1 cellular context compared by ENCODE assay signal in genomic region chr20:32437391-32438074, GRCh38.
TF ChIP-seq lines count a peak whose summit lies in the region.

No MANE protein-coding gene starts in this region.

TF ChIP-seq in HepG2, 621 proteins besides CTCF, POLR2A, EP300 and RAD21 (continued from another document and continues in another):
- TF ChIP-seq, protein P1, sequence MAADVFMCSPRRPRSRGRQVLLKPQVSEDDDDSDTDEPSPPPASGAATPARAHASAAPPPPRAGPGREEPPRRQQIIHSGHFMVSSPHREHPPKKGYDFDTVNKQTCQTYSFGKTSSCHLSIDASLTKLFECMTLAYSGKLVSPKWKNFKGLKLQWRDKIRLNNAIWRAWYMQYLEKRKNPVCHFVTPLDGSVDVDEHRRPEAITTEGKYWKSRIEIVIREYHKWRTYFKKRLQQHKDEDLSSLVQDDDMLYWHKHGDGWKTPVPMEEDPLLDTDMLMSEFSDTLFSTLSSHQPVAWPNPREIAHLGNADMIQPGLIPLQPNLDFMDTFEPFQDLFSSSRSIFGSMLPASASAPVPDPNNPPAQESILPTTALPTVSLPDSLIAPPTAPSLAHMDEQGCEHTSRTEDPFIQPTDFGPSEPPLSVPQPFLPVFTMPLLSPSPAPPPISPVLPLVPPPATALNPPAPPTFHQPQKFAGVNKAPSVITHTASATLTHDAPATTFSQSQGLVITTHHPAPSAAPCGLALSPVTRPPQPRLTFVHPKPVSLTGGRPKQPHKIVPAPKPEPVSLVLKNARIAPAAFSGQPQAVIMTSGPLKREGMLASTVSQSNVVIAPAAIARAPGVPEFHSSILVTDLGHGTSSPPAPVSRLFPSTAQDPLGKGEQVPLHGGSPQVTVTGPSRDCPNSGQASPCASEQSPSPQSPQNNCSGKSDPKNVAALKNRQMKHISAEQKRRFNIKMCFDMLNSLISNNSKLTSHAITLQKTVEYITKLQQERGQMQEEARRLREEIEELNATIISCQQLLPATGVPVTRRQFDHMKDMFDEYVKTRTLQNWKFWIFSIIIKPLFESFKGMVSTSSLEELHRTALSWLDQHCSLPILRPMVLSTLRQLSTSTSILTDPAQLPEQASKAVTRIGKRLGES (CRISPR knock-in tag; IDR thresholded peaks at IDR 0.05; ENCODE audit: borderline replicate concordance) = no peak
- peak; percentile 69 for TF ChIP-seq HNF4A (CRISPR knock-in tag; IDR thresholded peaks at IDR 0.05)
- TF ChIP-seq ZC3H13 (CRISPR knock-in tag; IDR thresholded peaks at IDR 0.05) = peak; percentile 21; the same call in 1 of the 2 replicates
- peak; percentile 99 for TF ChIP-seq RBM22 (optimal IDR thresholded peaks at IDR 0.05; ENCODE audit: low read length)
- no peak for TF ChIP-seq KAT2B (IDR thresholded peaks at IDR 0.05; ENCODE audit: borderline replicate concordance, low read depth, low read length)
- TF ChIP-seq, protein P2, sequence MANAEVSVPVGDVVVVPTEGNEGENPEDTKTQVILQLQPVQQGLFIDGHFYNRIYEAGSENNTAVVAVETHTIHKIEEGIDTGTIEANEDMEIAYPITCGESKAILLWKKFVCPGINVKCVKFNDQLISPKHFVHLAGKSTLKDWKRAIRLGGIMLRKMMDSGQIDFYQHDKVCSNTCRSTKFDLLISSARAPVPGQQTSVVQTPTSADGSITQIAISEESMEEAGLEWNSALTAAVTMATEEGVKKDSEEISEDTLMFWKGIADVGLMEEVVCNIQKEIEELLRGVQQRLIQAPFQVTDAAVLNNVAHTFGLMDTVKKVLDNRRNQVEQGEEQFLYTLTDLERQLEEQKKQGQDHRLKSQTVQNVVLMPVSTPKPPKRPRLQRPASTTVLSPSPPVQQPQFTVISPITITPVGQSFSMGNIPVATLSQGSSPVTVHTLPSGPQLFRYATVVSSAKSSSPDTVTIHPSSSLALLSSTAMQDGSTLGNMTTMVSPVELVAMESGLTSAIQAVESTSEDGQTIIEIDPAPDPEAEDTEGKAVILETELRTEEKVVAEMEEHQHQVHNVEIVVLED (CRISPR knock-in tag; IDR thresholded peaks at IDR 0.05; ENCODE audit: borderline replicate concordance) = no peak
- no peak for TF ChIP-seq ZNF121 (CRISPR knock-in tag; IDR thresholded peaks at IDR 0.05)
- peak; percentile 79 for TF ChIP-seq RARA (CRISPR knock-in tag; IDR thresholded peaks at IDR 0.05)
- TF ChIP-seq NR2F6 (IDR thresholded peaks at IDR 0.05) = peak; percentile 100
- peak; percentile 100 for TF ChIP-seq NR2F6 (CRISPR knock-in tag; IDR thresholded peaks at IDR 0.05)
- no peak for TF ChIP-seq RFX3 (CRISPR knock-in tag; IDR thresholded peaks at IDR 0.05)
- TF ChIP-seq FOSL1 (CRISPR knock-in tag; IDR thresholded peaks at IDR 0.05; ENCODE audit: borderline replicate concordance) = peak; percentile 78; the same call in 1 of the 2 replicates
- no peak for TF ChIP-seq DNMT3B (CRISPR knock-in tag; conservative IDR thresholded peaks at IDR 0.05)
- TF ChIP-seq KDM5B (CRISPR knock-in tag; IDR thresholded peaks at IDR 0.05; ENCODE audit: borderline replicate concordance) = 0 out of 2 replicates have a peak, but pooled peaks have one; percentile 31
- TF ChIP-seq NR0B2 (CRISPR knock-in tag; IDR thresholded peaks at IDR 0.05) = 0 out of 2 replicates have a peak, but pooled peaks have one; percentile 60
- TF ChIP-seq ZMYM3 (CRISPR knock-in tag; IDR thresholded peaks at IDR 0.05) = 0 out of 2 replicates have a peak, but pooled peaks have one; percentile 35
- TF ChIP-seq ZNF781 (CRISPR knock-in tag; IDR thresholded peaks at IDR 0.05; ENCODE audit: borderline replicate concordance, not compliant biosample characterization) = peak; percentile 31
- no peak for TF ChIP-seq ZNF260 (CRISPR knock-in tag; IDR thresholded peaks at IDR 0.05; ENCODE audit: borderline replicate concordance, low read depth)
- TF ChIP-seq ASH2L (IDR thresholded peaks at IDR 0.05; ENCODE audit: insufficient read length, low read depth, low read length) = peak; percentile 66
- peak; percentile 23; the same call in 1 of the 2 replicates for TF ChIP-seq PHF21A (CRISPR knock-in tag; IDR thresholded peaks at IDR 0.05)
- peak; percentile 58; the same call in 1 of the 2 replicates for TF ChIP-seq HOXA3 (CRISPR knock-in tag; IDR thresholded peaks at IDR 0.05)
- peak; percentile 41; the same call in 1 of the 2 replicates for TF ChIP-seq KDM4B (CRISPR knock-in tag; IDR thresholded peaks at IDR 0.05)
- TF ChIP-seq, protein P3, sequence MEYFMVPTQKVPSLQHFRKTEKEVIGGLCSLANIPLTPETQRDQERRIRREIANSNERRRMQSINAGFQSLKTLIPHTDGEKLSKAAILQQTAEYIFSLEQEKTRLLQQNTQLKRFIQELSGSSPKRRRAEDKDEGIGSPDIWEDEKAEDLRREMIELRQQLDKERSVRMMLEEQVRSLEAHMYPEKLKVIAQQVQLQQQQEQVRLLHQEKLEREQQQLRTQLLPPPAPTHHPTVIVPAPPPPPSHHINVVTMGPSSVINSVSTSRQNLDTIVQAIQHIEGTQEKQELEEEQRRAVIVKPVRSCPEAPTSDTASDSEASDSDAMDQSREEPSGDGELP (IDR thresholded peaks at IDR 0.05; ENCODE audit: borderline replicate concordance, low read depth) = peak; percentile 64; the same call in 1 of the 2 replicates
- TF ChIP-seq ZBTB33 (CRISPR knock-in tag; IDR thresholded peaks at IDR 0.05) = peak; percentile 68
- peak; percentile 78; the same call in 1 of the 2 replicates for TF ChIP-seq ZC3H4 (CRISPR knock-in tag; IDR thresholded peaks at IDR 0.05; ENCODE audit: borderline replicate concordance)
- no peak for TF ChIP-seq SP1 (IDR thresholded peaks at IDR 0.05)
- peak; percentile 40; the same call in 1 of the 2 replicates for TF ChIP-seq SP1 (CRISPR knock-in tag; IDR thresholded peaks at IDR 0.05)
- no peak for TF ChIP-seq ZNF569 (CRISPR knock-in tag; IDR thresholded peaks at IDR 0.05; ENCODE audit: borderline replicate concordance)
- 0 out of 2 replicates have a peak, but pooled peaks have one; percentile 36 for TF ChIP-seq ZNF136 (CRISPR knock-in tag; IDR thresholded peaks at IDR 0.05; ENCODE audit: low read depth)
- TF ChIP-seq STAT5B (CRISPR knock-in tag; IDR thresholded peaks at IDR 0.05) = no peak
- TF ChIP-seq BRCA1 (CRISPR knock-in tag; IDR thresholded peaks at IDR 0.05) = 0 out of 2 replicates have a peak, but pooled peaks have one; percentile 52
- no peak for TF ChIP-seq ZNF232 (CRISPR knock-in tag; IDR thresholded peaks at IDR 0.05; ENCODE audit: borderline replicate concordance)
- peak; percentile 30; the same call in 1 of the 2 replicates for TF ChIP-seq SOX5 (CRISPR knock-in tag; IDR thresholded peaks at IDR 0.05; ENCODE audit: borderline replicate concordance)
- peak; percentile 39; the same call in 1 of the 2 replicates for TF ChIP-seq MAZ (IDR thresholded peaks at IDR 0.05; ENCODE audit: borderline replicate concordance, low read depth, low read length)
- TF ChIP-seq MAZ (CRISPR knock-in tag; IDR thresholded peaks at IDR 0.05; ENCODE audit: low read depth) = no peak
- TF ChIP-seq, protein P4, sequence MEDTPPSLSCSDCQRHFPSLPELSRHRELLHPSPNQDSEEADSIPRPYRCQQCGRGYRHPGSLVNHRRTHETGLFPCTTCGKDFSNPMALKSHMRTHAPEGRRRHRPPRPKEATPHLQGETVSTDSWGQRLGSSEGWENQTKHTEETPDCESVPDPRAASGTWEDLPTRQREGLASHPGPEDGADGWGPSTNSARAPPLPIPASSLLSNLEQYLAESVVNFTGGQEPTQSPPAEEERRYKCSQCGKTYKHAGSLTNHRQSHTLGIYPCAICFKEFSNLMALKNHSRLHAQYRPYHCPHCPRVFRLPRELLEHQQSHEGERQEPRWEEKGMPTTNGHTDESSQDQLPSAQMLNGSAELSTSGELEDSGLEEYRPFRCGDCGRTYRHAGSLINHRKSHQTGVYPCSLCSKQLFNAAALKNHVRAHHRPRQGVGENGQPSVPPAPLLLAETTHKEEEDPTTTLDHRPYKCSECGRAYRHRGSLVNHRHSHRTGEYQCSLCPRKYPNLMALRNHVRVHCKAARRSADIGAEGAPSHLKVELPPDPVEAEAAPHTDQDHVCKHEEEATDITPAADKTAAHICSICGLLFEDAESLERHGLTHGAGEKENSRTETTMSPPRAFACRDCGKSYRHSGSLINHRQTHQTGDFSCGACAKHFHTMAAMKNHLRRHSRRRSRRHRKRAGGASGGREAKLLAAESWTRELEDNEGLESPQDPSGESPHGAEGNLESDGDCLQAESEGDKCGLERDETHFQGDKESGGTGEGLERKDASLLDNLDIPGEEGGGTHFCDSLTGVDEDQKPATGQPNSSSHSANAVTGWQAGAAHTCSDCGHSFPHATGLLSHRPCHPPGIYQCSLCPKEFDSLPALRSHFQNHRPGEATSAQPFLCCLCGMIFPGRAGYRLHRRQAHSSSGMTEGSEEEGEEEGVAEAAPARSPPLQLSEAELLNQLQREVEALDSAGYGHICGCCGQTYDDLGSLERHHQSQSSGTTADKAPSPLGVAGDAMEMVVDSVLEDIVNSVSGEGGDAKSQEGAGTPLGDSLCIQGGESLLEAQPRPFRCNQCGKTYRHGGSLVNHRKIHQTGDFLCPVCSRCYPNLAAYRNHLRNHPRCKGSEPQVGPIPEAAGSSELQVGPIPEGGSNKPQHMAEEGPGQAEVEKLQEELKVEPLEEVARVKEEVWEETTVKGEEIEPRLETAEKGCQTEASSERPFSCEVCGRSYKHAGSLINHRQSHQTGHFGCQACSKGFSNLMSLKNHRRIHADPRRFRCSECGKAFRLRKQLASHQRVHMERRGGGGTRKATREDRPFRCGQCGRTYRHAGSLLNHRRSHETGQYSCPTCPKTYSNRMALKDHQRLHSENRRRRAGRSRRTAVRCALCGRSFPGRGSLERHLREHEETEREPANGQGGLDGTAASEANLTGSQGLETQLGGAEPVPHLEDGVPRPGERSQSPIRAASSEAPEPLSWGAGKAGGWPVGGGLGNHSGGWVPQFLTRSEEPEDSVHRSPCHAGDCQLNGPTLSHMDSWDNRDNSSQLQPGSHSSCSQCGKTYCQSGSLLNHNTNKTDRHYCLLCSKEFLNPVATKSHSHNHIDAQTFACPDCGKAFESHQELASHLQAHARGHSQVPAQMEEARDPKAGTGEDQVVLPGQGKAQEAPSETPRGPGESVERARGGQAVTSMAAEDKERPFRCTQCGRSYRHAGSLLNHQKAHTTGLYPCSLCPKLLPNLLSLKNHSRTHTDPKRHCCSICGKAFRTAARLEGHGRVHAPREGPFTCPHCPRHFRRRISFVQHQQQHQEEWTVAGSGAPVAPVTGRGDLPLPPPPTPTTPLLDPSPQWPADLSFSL (CRISPR knock-in tag; IDR thresholded peaks at IDR 0.05) = no peak
- 0 out of 2 replicates have a peak, but pooled peaks have one; percentile 10 for TF ChIP-seq HNRNPL (IDR thresholded peaks at IDR 0.05; ENCODE audit: low read depth, low read length)
- TF ChIP-seq REPIN1 (CRISPR knock-in tag; IDR thresholded peaks at IDR 0.05; ENCODE audit: borderline replicate concordance, low read depth) = no peak
- peak; percentile 50; the same call in 1 of the 2 replicates for TF ChIP-seq KDM2A (CRISPR knock-in tag; IDR thresholded peaks at IDR 0.05; ENCODE audit: borderline replicate concordance, low read depth)
- peak; percentile 26; the same call in 1 of the 2 replicates for TF ChIP-seq HDAC1 (CRISPR knock-in tag; IDR thresholded peaks at IDR 0.05)
- no peak for TF ChIP-seq LCORL (IDR thresholded peaks at IDR 0.05)
- peak; percentile 79; the same call in 1 of the 2 replicates for TF ChIP-seq LCORL (CRISPR knock-in tag; IDR thresholded peaks at IDR 0.05)
- 0 out of 2 replicates have a peak, but pooled peaks have one; percentile 37 for TF ChIP-seq BHLHE40 (IDR thresholded peaks at IDR 0.05; ENCODE audit: low read length)
- TF ChIP-seq ZNF20 (CRISPR knock-in tag; IDR thresholded peaks at IDR 0.05) = no peak
- 0 out of 2 replicates have a peak, but pooled peaks have one; percentile 29 for TF ChIP-seq POGK (CRISPR knock-in tag; conservative IDR thresholded peaks at IDR 0.05)
- no peak for TF ChIP-seq ZNF670 (CRISPR knock-in tag; IDR thresholded peaks at IDR 0.05; ENCODE audit: borderline replicate concordance)
- TF ChIP-seq MYNN (CRISPR knock-in tag; IDR thresholded peaks at IDR 0.05; ENCODE audit: low read depth) = peak; percentile 75; the same call in 1 of the 2 replicates
- TF ChIP-seq KDM1A (CRISPR knock-in tag; IDR thresholded peaks at IDR 0.05) = 0 out of 2 replicates have a peak, but pooled peaks have one; percentile 51
- TF ChIP-seq ZNF563 (CRISPR knock-in tag; IDR thresholded peaks at IDR 0.05) = 0 out of 2 replicates have a peak, but pooled peaks have one; percentile 24
- TF ChIP-seq, protein P5, sequence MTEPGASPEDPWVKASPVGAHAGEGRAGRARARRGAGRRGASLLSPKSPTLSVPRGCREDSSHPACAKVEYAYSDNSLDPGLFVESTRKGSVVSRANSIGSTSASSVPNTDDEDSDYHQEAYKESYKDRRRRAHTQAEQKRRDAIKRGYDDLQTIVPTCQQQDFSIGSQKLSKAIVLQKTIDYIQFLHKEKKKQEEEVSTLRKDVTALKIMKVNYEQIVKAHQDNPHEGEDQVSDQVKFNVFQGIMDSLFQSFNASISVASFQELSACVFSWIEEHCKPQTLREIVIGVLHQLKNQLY (CRISPR knock-in tag; IDR thresholded peaks at IDR 0.05) = peak; percentile 58; the same call in 1 of the 2 replicates
- 0 out of 2 replicates have a peak, but pooled peaks have one; percentile 36 for TF ChIP-seq IRF2 (CRISPR knock-in tag; IDR thresholded peaks at IDR 0.05)
- TF ChIP-seq ZMYM4 (CRISPR knock-in tag; IDR thresholded peaks at IDR 0.05) = peak; percentile 69
